ENCODE assay signal across 1 cellular context in the genomic region with DNA sequence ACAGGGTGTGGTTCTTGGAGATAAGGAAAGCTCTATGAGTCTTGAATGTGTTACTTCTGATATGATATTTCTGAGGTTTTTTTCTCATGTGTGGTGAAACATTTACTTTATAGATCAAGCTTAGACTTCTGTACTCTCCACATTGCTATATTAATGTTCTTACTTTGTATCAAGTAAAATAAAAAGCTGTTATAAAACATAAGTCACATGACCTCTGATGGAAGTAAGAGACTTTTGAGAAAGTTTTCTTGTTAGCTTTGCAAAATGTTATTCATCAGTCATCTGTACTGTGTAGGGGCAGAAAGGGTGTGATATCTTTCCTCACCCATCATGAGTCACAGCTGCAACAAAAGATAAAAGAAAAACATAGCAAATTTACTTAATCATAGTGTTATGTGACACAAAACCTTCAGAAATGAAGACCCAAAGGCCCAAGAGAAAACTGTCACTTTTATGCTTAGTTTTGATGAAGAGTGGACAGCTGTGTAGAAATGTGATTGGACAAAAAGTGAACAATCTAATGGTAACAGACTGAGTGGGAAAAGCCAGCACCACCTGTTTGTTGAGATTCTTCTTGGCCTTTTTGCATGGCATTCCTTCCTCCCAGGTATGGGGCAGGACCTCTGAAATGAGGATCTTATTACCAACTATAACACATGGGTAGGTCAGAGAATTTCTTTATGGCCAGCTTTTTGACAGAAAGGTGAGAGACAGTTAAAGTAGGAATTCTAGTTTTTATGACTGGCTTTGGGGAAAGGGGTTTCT.
TF ChIP-seq lines count a peak whose summit lies in the region.

No MANE protein-coding gene starts in this region.

TF ChIP-seq in K562, 482 proteins besides CTCF, POLR2A, EP300 and RAD21 (continued from another document and continues in another):
- TF ChIP-seq, protein P1, sequence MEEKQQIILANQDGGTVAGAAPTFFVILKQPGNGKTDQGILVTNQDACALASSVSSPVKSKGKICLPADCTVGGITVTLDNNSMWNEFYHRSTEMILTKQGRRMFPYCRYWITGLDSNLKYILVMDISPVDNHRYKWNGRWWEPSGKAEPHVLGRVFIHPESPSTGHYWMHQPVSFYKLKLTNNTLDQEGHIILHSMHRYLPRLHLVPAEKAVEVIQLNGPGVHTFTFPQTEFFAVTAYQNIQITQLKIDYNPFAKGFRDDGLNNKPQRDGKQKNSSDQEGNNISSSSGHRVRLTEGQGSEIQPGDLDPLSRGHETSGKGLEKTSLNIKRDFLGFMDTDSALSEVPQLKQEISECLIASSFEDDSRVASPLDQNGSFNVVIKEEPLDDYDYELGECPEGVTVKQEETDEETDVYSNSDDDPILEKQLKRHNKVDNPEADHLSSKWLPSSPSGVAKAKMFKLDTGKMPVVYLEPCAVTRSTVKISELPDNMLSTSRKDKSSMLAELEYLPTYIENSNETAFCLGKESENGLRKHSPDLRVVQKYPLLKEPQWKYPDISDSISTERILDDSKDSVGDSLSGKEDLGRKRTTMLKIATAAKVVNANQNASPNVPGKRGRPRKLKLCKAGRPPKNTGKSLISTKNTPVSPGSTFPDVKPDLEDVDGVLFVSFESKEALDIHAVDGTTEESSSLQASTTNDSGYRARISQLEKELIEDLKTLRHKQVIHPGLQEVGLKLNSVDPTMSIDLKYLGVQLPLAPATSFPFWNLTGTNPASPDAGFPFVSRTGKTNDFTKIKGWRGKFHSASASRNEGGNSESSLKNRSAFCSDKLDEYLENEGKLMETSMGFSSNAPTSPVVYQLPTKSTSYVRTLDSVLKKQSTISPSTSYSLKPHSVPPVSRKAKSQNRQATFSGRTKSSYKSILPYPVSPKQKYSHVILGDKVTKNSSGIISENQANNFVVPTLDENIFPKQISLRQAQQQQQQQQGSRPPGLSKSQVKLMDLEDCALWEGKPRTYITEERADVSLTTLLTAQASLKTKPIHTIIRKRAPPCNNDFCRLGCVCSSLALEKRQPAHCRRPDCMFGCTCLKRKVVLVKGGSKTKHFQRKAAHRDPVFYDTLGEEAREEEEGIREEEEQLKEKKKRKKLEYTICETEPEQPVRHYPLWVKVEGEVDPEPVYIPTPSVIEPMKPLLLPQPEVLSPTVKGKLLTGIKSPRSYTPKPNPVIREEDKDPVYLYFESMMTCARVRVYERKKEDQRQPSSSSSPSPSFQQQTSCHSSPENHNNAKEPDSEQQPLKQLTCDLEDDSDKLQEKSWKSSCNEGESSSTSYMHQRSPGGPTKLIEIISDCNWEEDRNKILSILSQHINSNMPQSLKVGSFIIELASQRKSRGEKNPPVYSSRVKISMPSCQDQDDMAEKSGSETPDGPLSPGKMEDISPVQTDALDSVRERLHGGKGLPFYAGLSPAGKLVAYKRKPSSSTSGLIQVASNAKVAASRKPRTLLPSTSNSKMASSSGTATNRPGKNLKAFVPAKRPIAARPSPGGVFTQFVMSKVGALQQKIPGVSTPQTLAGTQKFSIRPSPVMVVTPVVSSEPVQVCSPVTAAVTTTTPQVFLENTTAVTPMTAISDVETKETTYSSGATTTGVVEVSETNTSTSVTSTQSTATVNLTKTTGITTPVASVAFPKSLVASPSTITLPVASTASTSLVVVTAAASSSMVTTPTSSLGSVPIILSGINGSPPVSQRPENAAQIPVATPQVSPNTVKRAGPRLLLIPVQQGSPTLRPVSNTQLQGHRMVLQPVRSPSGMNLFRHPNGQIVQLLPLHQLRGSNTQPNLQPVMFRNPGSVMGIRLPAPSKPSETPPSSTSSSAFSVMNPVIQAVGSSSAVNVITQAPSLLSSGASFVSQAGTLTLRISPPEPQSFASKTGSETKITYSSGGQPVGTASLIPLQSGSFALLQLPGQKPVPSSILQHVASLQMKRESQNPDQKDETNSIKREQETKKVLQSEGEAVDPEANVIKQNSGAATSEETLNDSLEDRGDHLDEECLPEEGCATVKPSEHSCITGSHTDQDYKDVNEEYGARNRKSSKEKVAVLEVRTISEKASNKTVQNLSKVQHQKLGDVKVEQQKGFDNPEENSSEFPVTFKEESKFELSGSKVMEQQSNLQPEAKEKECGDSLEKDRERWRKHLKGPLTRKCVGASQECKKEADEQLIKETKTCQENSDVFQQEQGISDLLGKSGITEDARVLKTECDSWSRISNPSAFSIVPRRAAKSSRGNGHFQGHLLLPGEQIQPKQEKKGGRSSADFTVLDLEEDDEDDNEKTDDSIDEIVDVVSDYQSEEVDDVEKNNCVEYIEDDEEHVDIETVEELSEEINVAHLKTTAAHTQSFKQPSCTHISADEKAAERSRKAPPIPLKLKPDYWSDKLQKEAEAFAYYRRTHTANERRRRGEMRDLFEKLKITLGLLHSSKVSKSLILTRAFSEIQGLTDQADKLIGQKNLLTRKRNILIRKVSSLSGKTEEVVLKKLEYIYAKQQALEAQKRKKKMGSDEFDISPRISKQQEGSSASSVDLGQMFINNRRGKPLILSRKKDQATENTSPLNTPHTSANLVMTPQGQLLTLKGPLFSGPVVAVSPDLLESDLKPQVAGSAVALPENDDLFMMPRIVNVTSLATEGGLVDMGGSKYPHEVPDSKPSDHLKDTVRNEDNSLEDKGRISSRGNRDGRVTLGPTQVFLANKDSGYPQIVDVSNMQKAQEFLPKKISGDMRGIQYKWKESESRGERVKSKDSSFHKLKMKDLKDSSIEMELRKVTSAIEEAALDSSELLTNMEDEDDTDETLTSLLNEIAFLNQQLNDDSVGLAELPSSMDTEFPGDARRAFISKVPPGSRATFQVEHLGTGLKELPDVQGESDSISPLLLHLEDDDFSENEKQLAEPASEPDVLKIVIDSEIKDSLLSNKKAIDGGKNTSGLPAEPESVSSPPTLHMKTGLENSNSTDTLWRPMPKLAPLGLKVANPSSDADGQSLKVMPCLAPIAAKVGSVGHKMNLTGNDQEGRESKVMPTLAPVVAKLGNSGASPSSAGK (IDR thresholded peaks at IDR 0.05): no peak
- TF ChIP-seq, protein P2, sequence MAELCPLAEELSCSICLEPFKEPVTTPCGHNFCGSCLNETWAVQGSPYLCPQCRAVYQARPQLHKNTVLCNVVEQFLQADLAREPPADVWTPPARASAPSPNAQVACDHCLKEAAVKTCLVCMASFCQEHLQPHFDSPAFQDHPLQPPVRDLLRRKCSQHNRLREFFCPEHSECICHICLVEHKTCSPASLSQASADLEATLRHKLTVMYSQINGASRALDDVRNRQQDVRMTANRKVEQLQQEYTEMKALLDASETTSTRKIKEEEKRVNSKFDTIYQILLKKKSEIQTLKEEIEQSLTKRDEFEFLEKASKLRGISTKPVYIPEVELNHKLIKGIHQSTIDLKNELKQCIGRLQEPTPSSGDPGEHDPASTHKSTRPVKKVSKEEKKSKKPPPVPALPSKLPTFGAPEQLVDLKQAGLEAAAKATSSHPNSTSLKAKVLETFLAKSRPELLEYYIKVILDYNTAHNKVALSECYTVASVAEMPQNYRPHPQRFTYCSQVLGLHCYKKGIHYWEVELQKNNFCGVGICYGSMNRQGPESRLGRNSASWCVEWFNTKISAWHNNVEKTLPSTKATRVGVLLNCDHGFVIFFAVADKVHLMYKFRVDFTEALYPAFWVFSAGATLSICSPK (IDR thresholded peaks at IDR 0.05; ENCODE audit: borderline replicate concordance): no peak
- TF ChIP-seq, protein P3, sequence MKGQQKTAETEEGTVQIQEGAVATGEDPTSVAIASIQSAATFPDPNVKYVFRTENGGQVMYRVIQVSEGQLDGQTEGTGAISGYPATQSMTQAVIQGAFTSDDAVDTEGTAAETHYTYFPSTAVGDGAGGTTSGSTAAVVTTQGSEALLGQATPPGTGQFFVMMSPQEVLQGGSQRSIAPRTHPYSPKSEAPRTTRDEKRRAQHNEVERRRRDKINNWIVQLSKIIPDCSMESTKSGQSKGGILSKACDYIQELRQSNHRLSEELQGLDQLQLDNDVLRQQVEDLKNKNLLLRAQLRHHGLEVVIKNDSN (CRISPR knock-in tag; IDR thresholded peaks at IDR 0.05): no peak
- TF ChIP-seq, protein P4, sequence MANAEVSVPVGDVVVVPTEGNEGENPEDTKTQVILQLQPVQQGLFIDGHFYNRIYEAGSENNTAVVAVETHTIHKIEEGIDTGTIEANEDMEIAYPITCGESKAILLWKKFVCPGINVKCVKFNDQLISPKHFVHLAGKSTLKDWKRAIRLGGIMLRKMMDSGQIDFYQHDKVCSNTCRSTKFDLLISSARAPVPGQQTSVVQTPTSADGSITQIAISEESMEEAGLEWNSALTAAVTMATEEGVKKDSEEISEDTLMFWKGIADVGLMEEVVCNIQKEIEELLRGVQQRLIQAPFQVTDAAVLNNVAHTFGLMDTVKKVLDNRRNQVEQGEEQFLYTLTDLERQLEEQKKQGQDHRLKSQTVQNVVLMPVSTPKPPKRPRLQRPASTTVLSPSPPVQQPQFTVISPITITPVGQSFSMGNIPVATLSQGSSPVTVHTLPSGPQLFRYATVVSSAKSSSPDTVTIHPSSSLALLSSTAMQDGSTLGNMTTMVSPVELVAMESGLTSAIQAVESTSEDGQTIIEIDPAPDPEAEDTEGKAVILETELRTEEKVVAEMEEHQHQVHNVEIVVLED (CRISPR knock-in tag; IDR thresholded peaks at IDR 0.05): no peak
- TF ChIP-seq DMBX1 (CRISPR knock-in tag; IDR thresholded peaks at IDR 0.05; ENCODE audit: borderline replicate concordance) (no peak), POLR3A (IDR thresholded peaks at IDR 0.05; ENCODE audit: borderline replicate concordance, extremely low read depth, insufficient read depth, insufficient read length) (no peak), DDX20 (tag; IDR thresholded peaks at IDR 0.05; ENCODE audit: low read depth) (no peak), SMAD2 (IDR thresholded peaks at IDR 0.05; ENCODE audit: low read depth, low read length) (no peak), KHSRP (IDR thresholded peaks at IDR 0.05) (no peak), SLC30A9 (CRISPR knock-in tag; IDR thresholded peaks at IDR 0.05) (no peak), ZZZ3 (IDR thresholded peaks at IDR 0.05) (no peak), ZNF76 (CRISPR knock-in tag; IDR thresholded peaks at IDR 0.05; ENCODE audit: borderline replicate concordance) (no peak), ELK3 (CRISPR knock-in tag; IDR thresholded peaks at IDR 0.05) (no peak), NCOR1 (IDR thresholded peaks at IDR 0.05) (peak; percentile 49), ZSCAN29 (IDR thresholded peaks at IDR 0.05) (no peak), TCF3 (CRISPR knock-in tag; IDR thresholded peaks at IDR 0.05) (peak; percentile 58), ZNF57 (CRISPR knock-in tag; IDR thresholded peaks at IDR 0.05) (no peak), TEAD4 (IDR thresholded peaks at IDR 0.05; ENCODE audit: low read length) (peak; percentile 78), TEAD4 (CRISPR knock-in tag; IDR thresholded peaks at IDR 0.05; ENCODE audit: borderline replicate concordance) (no peak), RAD51 (IDR thresholded peaks at IDR 0.05; ENCODE audit: borderline replicate concordance, low read depth) (no peak)
- TF ChIP-seq, protein P5, sequence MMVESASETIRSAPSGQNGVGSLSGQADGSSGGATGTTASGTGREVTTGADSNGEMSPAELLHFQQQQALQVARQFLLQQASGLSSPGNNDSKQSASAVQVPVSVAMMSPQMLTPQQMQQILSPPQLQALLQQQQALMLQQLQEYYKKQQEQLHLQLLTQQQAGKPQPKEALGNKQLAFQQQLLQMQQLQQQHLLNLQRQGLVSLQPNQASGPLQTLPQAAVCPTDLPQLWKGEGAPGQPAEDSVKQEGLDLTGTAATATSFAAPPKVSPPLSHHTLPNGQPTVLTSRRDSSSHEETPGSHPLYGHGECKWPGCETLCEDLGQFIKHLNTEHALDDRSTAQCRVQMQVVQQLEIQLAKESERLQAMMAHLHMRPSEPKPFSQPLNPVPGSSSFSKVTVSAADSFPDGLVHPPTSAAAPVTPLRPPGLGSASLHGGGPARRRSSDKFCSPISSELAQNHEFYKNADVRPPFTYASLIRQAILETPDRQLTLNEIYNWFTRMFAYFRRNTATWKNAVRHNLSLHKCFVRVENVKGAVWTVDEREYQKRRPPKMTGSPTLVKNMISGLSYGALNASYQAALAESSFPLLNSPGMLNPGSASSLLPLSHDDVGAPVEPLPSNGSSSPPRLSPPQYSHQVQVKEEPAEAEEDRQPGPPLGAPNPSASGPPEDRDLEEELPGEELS (CRISPR knock-in tag; IDR thresholded peaks at IDR 0.05; ENCODE audit: borderline replicate concordance): no peak
- TF ChIP-seq, protein P6, sequence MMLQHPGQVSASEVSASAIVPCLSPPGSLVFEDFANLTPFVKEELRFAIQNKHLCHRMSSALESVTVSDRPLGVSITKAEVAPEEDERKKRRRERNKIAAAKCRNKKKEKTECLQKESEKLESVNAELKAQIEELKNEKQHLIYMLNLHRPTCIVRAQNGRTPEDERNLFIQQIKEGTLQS (IDR thresholded peaks at IDR 0.05): no peak; the same call in 1 of the 2 replicates
- TF ChIP-seq, protein P6 (CRISPR knock-in tag; conservative IDR thresholded peaks at IDR 0.05): no peak
- TF ChIP-seq, protein P7, sequence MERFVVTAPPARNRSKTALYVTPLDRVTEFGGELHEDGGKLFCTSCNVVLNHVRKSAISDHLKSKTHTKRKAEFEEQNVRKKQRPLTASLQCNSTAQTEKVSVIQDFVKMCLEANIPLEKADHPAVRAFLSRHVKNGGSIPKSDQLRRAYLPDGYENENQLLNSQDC (CRISPR knock-in tag; IDR thresholded peaks at IDR 0.05): no peak
- TF ChIP-seq, protein P8, sequence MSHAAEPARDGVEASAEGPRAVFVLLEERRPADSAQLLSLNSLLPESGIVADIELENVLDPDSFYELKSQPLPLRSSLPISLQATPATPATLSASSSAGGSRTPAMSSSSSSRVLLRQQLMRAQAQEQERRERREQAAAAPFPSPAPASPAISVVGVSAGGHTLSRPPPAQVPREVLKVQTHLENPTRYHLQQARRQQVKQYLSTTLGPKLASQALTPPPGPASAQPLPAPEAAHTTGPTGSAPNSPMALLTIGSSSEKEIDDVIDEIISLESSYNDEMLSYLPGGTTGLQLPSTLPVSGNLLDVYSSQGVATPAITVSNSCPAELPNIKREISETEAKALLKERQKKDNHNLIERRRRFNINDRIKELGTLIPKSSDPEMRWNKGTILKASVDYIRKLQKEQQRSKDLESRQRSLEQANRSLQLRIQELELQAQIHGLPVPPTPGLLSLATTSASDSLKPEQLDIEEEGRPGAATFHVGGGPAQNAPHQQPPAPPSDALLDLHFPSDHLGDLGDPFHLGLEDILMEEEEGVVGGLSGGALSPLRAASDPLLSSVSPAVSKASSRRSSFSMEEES (CRISPR knock-in tag; IDR thresholded peaks at IDR 0.05): peak; percentile 81
- TF ChIP-seq, protein P9, sequence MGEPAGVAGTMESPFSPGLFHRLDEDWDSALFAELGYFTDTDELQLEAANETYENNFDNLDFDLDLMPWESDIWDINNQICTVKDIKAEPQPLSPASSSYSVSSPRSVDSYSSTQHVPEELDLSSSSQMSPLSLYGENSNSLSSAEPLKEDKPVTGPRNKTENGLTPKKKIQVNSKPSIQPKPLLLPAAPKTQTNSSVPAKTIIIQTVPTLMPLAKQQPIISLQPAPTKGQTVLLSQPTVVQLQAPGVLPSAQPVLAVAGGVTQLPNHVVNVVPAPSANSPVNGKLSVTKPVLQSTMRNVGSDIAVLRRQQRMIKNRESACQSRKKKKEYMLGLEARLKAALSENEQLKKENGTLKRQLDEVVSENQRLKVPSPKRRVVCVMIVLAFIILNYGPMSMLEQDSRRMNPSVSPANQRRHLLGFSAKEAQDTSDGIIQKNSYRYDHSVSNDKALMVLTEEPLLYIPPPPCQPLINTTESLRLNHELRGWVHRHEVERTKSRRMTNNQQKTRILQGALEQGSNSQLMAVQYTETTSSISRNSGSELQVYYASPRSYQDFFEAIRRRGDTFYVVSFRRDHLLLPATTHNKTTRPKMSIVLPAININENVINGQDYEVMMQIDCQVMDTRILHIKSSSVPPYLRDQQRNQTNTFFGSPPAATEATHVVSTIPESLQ (CRISPR knock-in tag; IDR thresholded peaks at IDR 0.05): no peak
